Comparison of ENCODE assay signal across 24 cellular contexts in genomic region chr4:14632041-14632440, GRCh38.
"Had no signal": no experiment of that assay in that cellular context is flagged by ENCODE, and none has a peak within 500 bp of the region (broad histone marks: within the 10 kb centered on the region; RNA-seq: fewer than 3 reads in every experiment).

No MANE protein-coding gene starts in this region.

- H3K4me1 ChIP-seq: left ventricle myocardium inferior, neural progenitor cell, right atrium auricular region, right lobe of liver, tibial nerve, uterus had no signal

- H3K4me2 ChIP-seq: neural progenitor cell, smooth muscle cell had no signal

- H3K9me3 ChIP-seq: neutrophil, ovary, right lobe of liver, uterus had no signal

- H3K4me3 ChIP-seq: left ventricle myocardium inferior, lung, neural progenitor cell, ovary, right atrium auricular region, right lobe of liver, smooth muscle cell, tibial nerve, uterus had no signal

- ATAC-seq: natural killer cell; right lobe of liver; stimulated activated memory B cell treated with anti-CD40 and anti-IgM and Interleukin-4, amounts not matched to agents 10 μg/mL and 1 μg/mL and 100 μg/mL, for 72 hours; stimulated activated naive CD8-positive, alpha-beta T cell treated with anti-CD3 and anti-CD28 coated beads, Interleukin-15, amount 100 ng/mL, for 72 hours had no signal

- H3K9ac ChIP-seq: neural progenitor cell had no signal

- H3K27me3 ChIP-seq: neural progenitor cell, neutrophil, ovary, right atrium auricular region, right lobe of liver, tibial nerve, uterus had no signal

- H3K36me3 ChIP-seq: left ventricle myocardium inferior, neural progenitor cell, neutrophil, ovary, right atrium auricular region, right lobe of liver, tibial nerve, uterus had no signal

- DNase-seq: islet precursor cell; left ventricle myocardium inferior; mesendoderm; naive B cell; natural killer cell; nephron progenitor cell; occipital lobe; ovary; right lobe of liver; stimulated activated CD4-positive, alpha-beta T cell treated with anti-CD3 and anti-CD28 coated beads, Interleukin-1b, Interleukin-23, amount 100 ng/mL, for 48 hours; stimulated activated CD4-positive, alpha-beta T cell treated with anti-CD3 and anti-CD28 coated beads, Interleukin-2, amount 100 ng/mL, for 48 hours; stimulated activated CD4-positive, alpha-beta T cell treated with anti-CD3 and anti-CD28 coated beads, Interleukin-4, amount 100 ng/mL, for 4 hours; stimulated activated CD8-positive, alpha-beta memory T cell treated with anti-CD3 and anti-CD28 coated beads, Interleukin-4, amount 100 ng/mL, for 48 hours; stimulated activated naive CD4-positive, alpha-beta T cell treated with Interleukin-2 at 50 U/mL for 16 hours; stimulated activated naive CD8-positive, alpha-beta T cell treated with anti-CD3 and anti-CD28 coated beads, Interleukin-15, amount 100 ng/mL, for 72 hours; substantia nigra; uterus had no signal

- H3K27ac ChIP-seq: left ventricle myocardium inferior, neural progenitor cell, neutrophil, ovary, right atrium auricular region, right lobe of liver, tibial nerve, uterus had no signal

- H2AFZ ChIP-seq: neural progenitor cell had no signal
